8 cellular contexts compared by ENCODE assay signal in genomic region chr1:84297546-84298244, GRCh38.
A peak's percentile ranks its signal among the peaks of the same experiment; 100 is the strongest.
DNase-seq lines count a peak whose midpoint lies in the region; ATAC-seq and TF ChIP-seq lines count a peak whose summit lies in the region.

No MANE protein-coding gene starts in this region.

- no peak for ATAC-seq in GM19467 (IDR thresholded peaks at IDR 0.05; ENCODE audit: unreplicated experiment)

- no peak for TF ChIP-seq CTCF in VCaP (conservative IDR thresholded peaks at IDR 0.05)

- DNase-seq in NCI-H1694 treated with DMSO at 0.1 percent for 48 hours (lab: John Stamatoyannopoulos, UW) (peak; percentile 38), NCI-H1694 (lab: John Stamatoyannopoulos, UW) (no peak), KBM-7 (no peak)
- DNase-seq in activated CD8-positive, alpha-beta memory T cell treated with anti-CD3 and anti-CD28 coated beads for 24 hours: no peak

- H3K27ac ChIP-seq in VCaP: peak overlapping the region; percentile 93
- no peak overlapping the region for H3K27ac ChIP-seq in iPS-18a (ENCODE audit: low read length)
- H3K27ac ChIP-seq in stomach smooth muscle (ENCODE audit: low read length): peak overlapping the region; percentile 72

- no peaks in the 10 kb centered on the region for H3K36me3 ChIP-seq in iPS-18a (ENCODE audit: control insufficient read depth, low read depth, low read length)
- no peaks in the 10 kb centered on the region for H3K36me3 ChIP-seq in stomach smooth muscle (ENCODE audit: control insufficient read depth in 2 of 2, insufficient read depth in 2 of 2, low read length in 2 of 2)

- H3K4me3 ChIP-seq in iPS-18a (ENCODE audit: low read length): peak overlapping the region; percentile 93
- peak overlapping the region; percentile 86 to 90 for H3K4me3 ChIP-seq in stomach smooth muscle (ENCODE audit: low read length in 2 of 2)

- no peaks in the 10 kb centered on the region for H3K9me3 ChIP-seq in iPS-18a (ENCODE audit: control insufficient read depth, low read depth, low read length)
- no peaks in the 10 kb centered on the region for H3K9me3 ChIP-seq in stomach smooth muscle (ENCODE audit: control insufficient read depth in 2 of 2, low read length in 2 of 2)

- H3K9ac ChIP-seq in iPS-18a (ENCODE audit: low read length) (no peak overlapping the region), stomach smooth muscle (ENCODE audit: low read length in 2 of 2) (peak overlapping the region in 1 of 2 donors; percentile 37)

- in situ Hi-C loops in KBM-7 (cut with MboI; ENCODE audit: low pct_unique_long_range_greater_than_20kb, low sequenced_read_pairs): no loop called here

- H3K27me3 ChIP-seq in iPS-18a (ENCODE audit: control insufficient read depth, insufficient read depth, low read length): no peaks in the 10 kb centered on the region
- no peaks in the 10 kb centered on the region for H3K27me3 ChIP-seq in stomach smooth muscle (ENCODE audit: control insufficient read depth in 1 of 2, insufficient read depth in 2 of 2, low read length in 2 of 2)

- H3K4me1 ChIP-seq in iPS-18a (ENCODE audit: control insufficient read depth, low read depth, low read length) (peaks cover 28% of the 10 kb centered on the region), stomach smooth muscle (ENCODE audit: control insufficient read depth, insufficient read depth, low read length) (peaks cover 14% of the 10 kb centered on the region)
